ENCODE assay signal across 18 cellular contexts in the genomic region with DNA sequence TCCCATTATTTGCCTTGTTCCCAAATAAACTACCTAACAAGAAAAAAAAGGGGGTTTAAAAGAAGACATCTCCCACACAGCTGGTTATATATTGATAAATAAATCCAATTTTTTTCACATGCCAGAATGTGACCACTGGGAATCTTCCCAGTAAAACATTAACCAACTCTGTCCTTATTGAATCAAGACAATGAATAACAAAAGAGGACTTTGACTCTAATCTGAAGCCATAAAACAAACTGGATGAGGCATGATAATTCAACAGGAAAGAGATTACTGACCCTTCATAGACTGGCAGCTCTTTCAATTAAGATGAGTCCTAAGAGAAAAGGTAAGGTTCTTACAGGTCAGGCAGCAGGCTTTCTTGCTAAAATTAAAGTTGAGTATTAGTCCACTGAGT.
DNase-seq lines count a peak whose midpoint lies in the region; ATAC-seq, FAIRE-seq and TF ChIP-seq lines count a peak whose summit lies in the region.
"Had no signal": no experiment of that assay in that cellular context is flagged by ENCODE, and none has a peak within 500 bp of the region (broad histone marks: within the 10 kb centered on the region; RNA-seq: fewer than 3 reads in every experiment).

No MANE protein-coding gene starts in this region.

- peaks cover 28% of the 10 kb centered on the region for H3K4me1 Mint-ChIP-seq in Caco-2 (ENCODE audit: low read depth, unreplicated experiment)
- peaks cover 5% of the 10 kb centered on the region for H3K4me1 Mint-ChIP-seq in neural progenitor cell

- FAIRE-seq in colon (lab: Jason Lieb, UNC) (peak; percentile 77), GM19239 (lab: Jason Lieb, UNC) (no peak)
- FAIRE-seq: HTR-8/SVneo, K562 had no signal

- no peak overlapping the region for H3K9ac ChIP-seq in neural progenitor cell

- H3K27ac Mint-ChIP-seq in Caco-2 (ENCODE audit: unreplicated experiment) = peak overlapping the region; percentile 69
- H3K27ac Mint-ChIP-seq in neural progenitor cell = no peak overlapping the region

- ATAC-seq in left colon (peak; percentile 99), HG03432 (IDR thresholded peaks at IDR 0.05; ENCODE audit: unreplicated experiment) (no peak)
- ATAC-seq: K562 had no signal

- H3K9me3 ChIP-seq in Caco-2 (no peaks in the 10 kb centered on the region; the same call in 1 of the 2 replicates), neural progenitor cell (ENCODE audit: low read depth) (no peaks in the 10 kb centered on the region)
- H3K9me3 ChIP-seq: HAP-1, SJCRH30 had no signal

- H3K36me3 ChIP-seq in Caco-2 (ENCODE audit: control insufficient read depth, insufficient read depth, low read length) (no peaks in the 10 kb centered on the region), neural progenitor cell (no peaks in the 10 kb centered on the region)
- H3K36me3 ChIP-seq: HAP-1, SJCRH30 had no signal

- H3K27ac ChIP-seq in neural progenitor cell = peak overlapping the region; percentile 18
- H3K27ac ChIP-seq: C4-2B, SJCRH30 had no signal

- no peak overlapping the region for H2AFZ ChIP-seq in neural progenitor cell (replicated peaks)

- H3K4me1 ChIP-seq in Caco-2 = peaks cover 37% of the 10 kb centered on the region
- peaks cover 10% of the 10 kb centered on the region for H3K4me1 ChIP-seq in neural progenitor cell
- H3K4me1 ChIP-seq: SJCRH30 had no signal

- intact Hi-C loops in Caco-2 (cut with micrococcal nuclease; ENCODE audit: unreplicated experiment) (loop anchor here (1.0 kb wide), 1 partner anchor 192 kb away; no protein-coding TSS in a partner anchor), left colon (cut with DNase I, micrococcal nuclease) (no loop called here)

- no peaks in the 10 kb centered on the region for H3K79me2 ChIP-seq in neural progenitor cell (ENCODE audit: low read depth)

- CTCF ChIA-PET in Caco-2 (lab: Charles Lee) = no interaction called here

- H3K4me3 ChIP-seq in Caco-2 (ENCODE audit: low read depth, low read length) (no peak overlapping the region), neural progenitor cell (no peak overlapping the region)
- H3K4me3 ChIP-seq: HAP-1, K562, SJCRH30 had no signal

- no peaks in the 10 kb centered on the region for H3F3A ChIP-seq in neural progenitor cell (ENCODE audit: low read depth)

- H3K27me3 ChIP-seq in Caco-2 (replicated peaks; ENCODE audit: control insufficient read depth, insufficient read depth, low read length) = no peaks in the 10 kb centered on the region
- no peaks in the 10 kb centered on the region for H3K27me3 ChIP-seq in neural progenitor cell
- H3K27me3 ChIP-seq: SJCRH30 had no signal

- H3K4me2 ChIP-seq in neural progenitor cell = no peak overlapping the region

- DNase-seq in Caco-2 (peak in 1 of 2 experiments; percentile 42), left colon (no peak), neural progenitor cell (ENCODE audit: low spot score) (no peak), NCI-H82 treated with DMSO at 0.1 percent for 48 hours (lab: John Stamatoyannopoulos, UW; ENCODE audit: unreplicated experiment) (no peak), GM19239 (ENCODE audit: insufficient read length, low spot score) (no peak)
- no peak for DNase-seq in stimulated activated naive CD4-positive, alpha-beta T cell (lab: John Stamatoyannopoulos, UW)
- DNase-seq: MV-4-11, NCI-H1417, NCI-H187 treated with DMSO at 0.1 percent for 48 hours, NCI-H446, OCI-M1, SJCRH30 had no signal

- H3K9me3 Mint-ChIP-seq in Caco-2 (ENCODE audit: unreplicated experiment) (peaks cover 9% of the 10 kb centered on the region), neural progenitor cell (peaks cover 16% of the 10 kb centered on the region)

- TF ChIP-seq CTCF in Caco-2 (IDR thresholded peaks at IDR 0.05; ENCODE audit: insufficient read depth in 1 of 2, low read depth in 1 of 2, low read length in 1 of 2, severe bottlenecking in 1 of 2, unreplicated experiment in 1 of 2) (no peak), neural progenitor cell (IDR thresholded peaks at IDR 0.05) (no peak)

- H3K4me3 Mint-ChIP-seq in Caco-2 (ENCODE audit: unreplicated experiment) = peak overlapping the region; percentile 39
- H3K4me3 Mint-ChIP-seq in neural progenitor cell = no peak overlapping the region

- no peaks in the 10 kb centered on the region for H4K20me1 ChIP-seq in neural progenitor cell (ENCODE audit: low read depth)

- H3K27me3 Mint-ChIP-seq in Caco-2 (ENCODE audit: insufficient read depth, unreplicated experiment) = no peaks in the 10 kb centered on the region
- H3K27me3 Mint-ChIP-seq in neural progenitor cell (ENCODE audit: insufficient read depth, low read depth) = no peaks in the 10 kb centered on the region

- no TSS peak for BruUV-seq in Caco-2 (replicated peaks; lab: Mats Ljungman, UMichigan)

- POLR2A ChIA-PET in Caco-2 (lab: Charles Lee) = no interaction called here

- H3K36me3 Mint-ChIP-seq in Caco-2 (ENCODE audit: insufficient read depth, unreplicated experiment) (no peaks in the 10 kb centered on the region), neural progenitor cell (no peaks in the 10 kb centered on the region)
